33 cellular contexts compared by ENCODE assay signal in genomic region chr1:214420833-214421232, GRCh38.
A peak's percentile ranks its signal among the peaks of the same experiment; 100 is the strongest.
DNase-seq lines count a peak whose midpoint lies in the region; ATAC-seq, FAIRE-seq and TF ChIP-seq lines count a peak whose summit lies in the region.
"Had no signal": no experiment of that assay in that cellular context is flagged by ENCODE, and none has a peak within 500 bp of the region (broad histone marks: within the 10 kb centered on the region; RNA-seq: fewer than 3 reads in every experiment).

No MANE protein-coding gene starts in this region.

- H3K27ac Mint-ChIP-seq in HFFc6: peak overlapping the region; percentile 85
- H3K27ac Mint-ChIP-seq in astrocyte (ENCODE audit: unreplicated experiment): peak overlapping the region; percentile 70
- H3K27ac Mint-ChIP-seq: activated CD8-positive, alpha-beta T cell treated with anti-CD3 and anti-CD28 coated beads for 36 hours; activated naive CD4-positive, alpha-beta T cell treated with anti-CD3 and anti-CD28 coated beads, Interleukin-2, amount 10 ng/mL, durations not matched to agents 7 days and 5 days; B cell; brain; CD8-positive, alpha-beta T cell; stimulated activated naive CD8-positive, alpha-beta T cell treated with anti-CD3 and anti-CD28 coated beads, Interleukin-15, Interleukin-2, amounts not matched to agents 100 ng/mL and 50 ng/mL, for 24 hours had no signal

- H3K4me2 ChIP-seq in A549 (no peak overlapping the region), astrocyte (ENCODE audit: low read length) (no peak overlapping the region), keratinocyte (ENCODE audit: control insufficient read depth, extremely low read depth, insufficient read depth, low read depth, low read length) (no peak overlapping the region)
- H3K4me2 ChIP-seq: PC-9 had no signal

- no peaks in the 10 kb centered on the region for H3K9me1 ChIP-seq in keratinocyte (ENCODE audit: control insufficient read depth, extremely low read depth, insufficient read depth, low read length)

- TF ChIP-seq EP300 in A549 (IDR thresholded peaks at IDR 0.05): no peak

- H3K36me3 Mint-ChIP-seq in HFFc6 (ENCODE audit: low read depth) (peaks cover 34% of the 10 kb centered on the region), astrocyte (ENCODE audit: low read depth, unreplicated experiment) (peaks cover 10% of the 10 kb centered on the region)
- H3K36me3 Mint-ChIP-seq: brain; CD8-positive, alpha-beta T cell had no signal

- dilution Hi-C loops in keratinocyte (cut with MboI; ENCODE audit: extremely low pct_ligation_motif_present, low sequenced_read_pairs): no loop called here

- no peak overlapping the region for H3K27ac ChIP-seq in A549
- H3K27ac ChIP-seq in astrocyte (ENCODE audit: low read depth, low read length): peak overlapping the region; percentile 18
- H3K27ac ChIP-seq in keratinocyte (ENCODE audit: control insufficient read depth, insufficient read depth, low read length): peak overlapping the region; percentile 26
- H3K27ac ChIP-seq in left ventricle myocardium inferior (replicated peaks): no peak overlapping the region
- no peak overlapping the region for H3K27ac ChIP-seq in testis
- H3K27ac ChIP-seq: dorsolateral prefrontal cortex, parathyroid adenoma, PC-9, vagina had no signal

- H3K9ac ChIP-seq in astrocyte (ENCODE audit: low read length): no peak overlapping the region
- no peak overlapping the region for H3K9ac ChIP-seq in keratinocyte (ENCODE audit: control insufficient read depth, extremely low read depth, insufficient read depth, low read length)
- H3K9ac ChIP-seq: parathyroid adenoma had no signal

- TF ChIP-seq POLR2A in A549 (IDR thresholded peaks at IDR 0.05; ENCODE audit: low read length) (no peak), testis (IDR thresholded peaks at IDR 0.05) (no peak)

- peaks cover 81% of the 10 kb centered on the region for H3K79me2 ChIP-seq in astrocyte (ENCODE audit: insufficient read depth, low read length)
- peaks cover 75% of the 10 kb centered on the region for H3K79me2 ChIP-seq in keratinocyte (ENCODE audit: control insufficient read depth, insufficient read depth, low read length)
- H3K79me2 ChIP-seq: parathyroid adenoma had no signal

- H3K9me3 ChIP-seq in A549 (no peaks in the 10 kb centered on the region), astrocyte (ENCODE audit: insufficient read depth, low read depth, low read length) (no peaks in the 10 kb centered on the region), keratinocyte (ENCODE audit: control insufficient read depth, low read depth, low read length) (no peaks in the 10 kb centered on the region), left ventricle myocardium inferior (replicated peaks) (no peaks in the 10 kb centered on the region), testis (no peaks in the 10 kb centered on the region)
- H3K9me3 ChIP-seq: vagina had no signal

- TF ChIP-seq CTCF in A549 (IDR thresholded peaks at IDR 0.05) (no peak), HFFc6 (IDR thresholded peaks at IDR 0.05) (no peak), astrocyte (IDR thresholded peaks at IDR 0.05; ENCODE audit: insufficient read depth, low read depth, low read length) (no peak), keratinocyte (optimal IDR thresholded peaks at IDR 0.05 in 1 of 3, IDR thresholded peaks at IDR 0.05 in 1 of 3, conservative IDR thresholded peaks at IDR 0.05 in 1 of 3; ENCODE audit: extremely low read depth in 1 of 3, insufficient read depth in 2 of 3, low read length in 3 of 3) (no peak), left ventricle myocardium inferior (IDR thresholded peaks at IDR 0.05; ENCODE audit: borderline replicate concordance) (no peak), testis (IDR thresholded peaks at IDR 0.05) (no peak)

- no peak for TF ChIP-seq RAD21 in A549 (conservative IDR thresholded peaks at IDR 0.05 in 1 of 2, IDR thresholded peaks at IDR 0.05 in 1 of 2)

- H3K27me3 Mint-ChIP-seq in HFFc6 (ENCODE audit: insufficient read depth) (peaks cover 7% of the 10 kb centered on the region), astrocyte (ENCODE audit: low read depth, unreplicated experiment) (no peaks in the 10 kb centered on the region)
- H3K27me3 Mint-ChIP-seq: activated CD8-positive, alpha-beta T cell treated with anti-CD3 and anti-CD28 coated beads for 36 hours had no signal

- H3K4me3 ChIP-seq in A549 (no peak overlapping the region), astrocyte (ENCODE audit: insufficient read depth, low read depth, low read length) (no peak overlapping the region), keratinocyte (ENCODE audit: control insufficient read depth in 2 of 3, extremely low read depth in 1 of 3, insufficient read depth in 2 of 3, low read depth in 1 of 3, low read length in 3 of 3) (peak overlapping the region in 1 of 3 experiments; percentile 21), left ventricle myocardium inferior (no peak overlapping the region), testis (no peak overlapping the region)
- H3K4me3 ChIP-seq: dorsolateral prefrontal cortex, MG63, PC-9, vagina had no signal

- H3K4me3 Mint-ChIP-seq in HFFc6 (no peak overlapping the region), astrocyte (ENCODE audit: unreplicated experiment) (no peak overlapping the region)
- H3K4me3 Mint-ChIP-seq: activated CD8-positive, alpha-beta T cell treated with anti-CD3 and anti-CD28 coated beads for 36 hours; activated naive CD4-positive, alpha-beta T cell treated with anti-CD3 and anti-CD28 coated beads, Interleukin-2, amount 10 ng/mL, durations not matched to agents 7 days and 5 days; B cell; brain; CD8-positive, alpha-beta T cell; neural crest cell; stimulated activated naive CD8-positive, alpha-beta T cell treated with anti-CD3 and anti-CD28 coated beads, Interleukin-15, Interleukin-2, amounts not matched to agents 100 ng/mL and 50 ng/mL, for 24 hours had no signal

- intact Hi-C loops in left ventricle myocardium inferior (cut with micrococcal nuclease) (no loop called here), testis (cut with DNase I; ENCODE audit: low total_unique reads) (no loop called here)

- CTCF ChIA-PET in A549 (lab: Yijun Ruan, JAX): interaction anchor here (2.1 kb wide), 1 partner anchor 164 kb away, joined by 9 read pairs; no protein-coding TSS in a partner anchor

- H3K4me1 Mint-ChIP-seq in HFFc6 (ENCODE audit: low read depth) (peaks cover 89% of the 10 kb centered on the region), astrocyte (ENCODE audit: low read depth, unreplicated experiment) (peaks cover 70% of the 10 kb centered on the region)
- H3K4me1 Mint-ChIP-seq: B cell had no signal

- ATAC-seq in A549: no peak
- ATAC-seq: activated CD8-positive, alpha-beta T cell treated with anti-CD3 and anti-CD28 coated beads for 36 hours; CD8-positive, alpha-beta T cell; left cardiac atrium had no signal

- H4K20me1 ChIP-seq in astrocyte (ENCODE audit: insufficient read depth, low read length) (no peaks in the 10 kb centered on the region), keratinocyte (ENCODE audit: control insufficient read depth, extremely low read depth, insufficient read depth, low read length) (no peaks in the 10 kb centered on the region)

- H3K4me1 ChIP-seq in A549 (peaks cover 13% of the 10 kb centered on the region; the same call in 2 of the 3 replicates), astrocyte (ENCODE audit: insufficient read depth, low read length) (peaks cover 56% of the 10 kb centered on the region), keratinocyte (ENCODE audit: control insufficient read depth, extremely low read depth, insufficient read depth, low read length) (peaks cover 88% of the 10 kb centered on the region), left ventricle myocardium inferior (peaks cover 66% of the 10 kb centered on the region), testis (peaks cover 21% of the 10 kb centered on the region)
- H3K4me1 ChIP-seq: parathyroid adenoma had no signal

- no peak overlapping the region for H2AFZ ChIP-seq in astrocyte (ENCODE audit: low read depth, low read length)
- H2AFZ ChIP-seq in keratinocyte (ENCODE audit: control insufficient read depth, low read length): no peak overlapping the region
- H2AFZ ChIP-seq: parathyroid adenoma, PC-9 had no signal

- WGBS in A549 (ENCODE audit: missing lambda C conversion rate): 86% methylated on average over 2 of the region's 2 CpGs
- WGBS in testis, 2 donors: 93 to 94% methylated on average over 2 of the region's 2 CpGs

- DNase-seq in A549 (ENCODE audit: low read depth in 1 of 2, low spot score in 1 of 2): no peak
- no peak for DNase-seq in HFFc6
- no peak for DNase-seq in astrocyte (ENCODE audit: low read depth)
- DNase-seq in keratinocyte (ENCODE audit: low read depth, low spot score): no peak
- DNase-seq in left ventricle myocardium inferior: no peak
- no peak for DNase-seq in testis
- DNase-seq in HuH-7 (ENCODE audit: low spot score): no peak
- no peak for DNase-seq in RKO (ENCODE audit: low spot score)
- DNase-seq: activated CD8-positive, alpha-beta memory T cell treated with anti-CD3 and anti-CD28 coated beads, Interleukin-2, amount 50 U/mL, for 48 hours; activated CD8-positive, alpha-beta T cell treated with anti-CD3 and anti-CD28 coated beads for 36 hours; activated naive CD4-positive, alpha-beta T cell treated with anti-CD3 and anti-CD28 coated beads, Interleukin-2, amount 10 ng/mL, durations not matched to agents 7 days and 5 days; CD8-positive, alpha-beta T cell; dorsolateral prefrontal cortex; HCEC 1CT; hypothalamus; KBM-7; left cardiac atrium; MG63; NCI-H2029 treated with DMSO at 0.1 percent for 48 hours; NCI-H2227 treated with DMSO at 0.1 percent for 48 hours; NCI-H69; PC-9; SHP77; stimulated activated CD4-positive, alpha-beta T cell treated with anti-CD3 and anti-CD28 coated beads, Interleukin-1b, Interleukin-23, amount 100 ng/mL, for 48 hours; stimulated activated CD8-positive, alpha-beta memory T cell treated with anti-CD3 and anti-CD28 coated beads, Interleukin-4, amount 100 ng/mL, for 48 hours had no signal

- POLR2A ChIA-PET in A549 (lab: Yijun Ruan, JAX): no interaction called here

- H3K36me3 ChIP-seq in astrocyte (ENCODE audit: insufficient read depth, low read length) (no peaks in the 10 kb centered on the region), keratinocyte (ENCODE audit: control insufficient read depth in 2 of 2, extremely low read depth in 1 of 2, insufficient read depth in 2 of 2, low read length in 2 of 2) (peaks cover 3 to 5% of the 10 kb centered on the region in 2 experiments), left ventricle myocardium inferior (no peaks in the 10 kb centered on the region), testis (ENCODE audit: low read depth, missing control alignments) (no peaks in the 10 kb centered on the region)
- H3K36me3 ChIP-seq: vagina had no signal

- no peak for FAIRE-seq in A549 (lab: Jason Lieb, UNC)
- no peak for FAIRE-seq in astrocyte (lab: Jason Lieb, UNC)
- FAIRE-seq in keratinocyte (lab: Jason Lieb, UNC): no peak
- FAIRE-seq: A204.1, endometrium had no signal

- H3K27me3 ChIP-seq in astrocyte (ENCODE audit: insufficient read depth, low read length): no peaks in the 10 kb centered on the region
- H3K27me3 ChIP-seq in keratinocyte (ENCODE audit: control insufficient read depth, extremely low read depth, insufficient read depth, low read length): no peaks in the 10 kb centered on the region
- no peaks in the 10 kb centered on the region for H3K27me3 ChIP-seq in left ventricle myocardium inferior (ENCODE audit: low read depth)
- no peaks in the 10 kb centered on the region for H3K27me3 ChIP-seq in testis
- H3K27me3 ChIP-seq: dorsolateral prefrontal cortex, MG63, vagina had no signal

- H3K9me3 Mint-ChIP-seq in HFFc6 (no peaks in the 10 kb centered on the region), astrocyte (ENCODE audit: unreplicated experiment) (no peaks in the 10 kb centered on the region)
- H3K9me3 Mint-ChIP-seq: activated naive CD4-positive, alpha-beta T cell treated with anti-CD3 and anti-CD28 coated beads, Interleukin-2, amount 10 ng/mL, durations not matched to agents 7 days and 5 days; CD8-positive, alpha-beta T cell; neural crest cell; stimulated activated naive CD8-positive, alpha-beta T cell treated with anti-CD3 and anti-CD28 coated beads, Interleukin-15, Interleukin-2, amounts not matched to agents 100 ng/mL and 50 ng/mL, for 24 hours had no signal

Comparison
In these comparisons a context has a peak if more than half of its experiments do, and no peak if none do; other contexts are left out.
1. H3K27ac ChIP-seq: peak in astrocyte (single experiment) and keratinocyte (single experiment); none in A549 (0 of 2), left ventricle myocardium inferior (single experiment) and testis (0 of 2).